In the genomic region with DNA sequence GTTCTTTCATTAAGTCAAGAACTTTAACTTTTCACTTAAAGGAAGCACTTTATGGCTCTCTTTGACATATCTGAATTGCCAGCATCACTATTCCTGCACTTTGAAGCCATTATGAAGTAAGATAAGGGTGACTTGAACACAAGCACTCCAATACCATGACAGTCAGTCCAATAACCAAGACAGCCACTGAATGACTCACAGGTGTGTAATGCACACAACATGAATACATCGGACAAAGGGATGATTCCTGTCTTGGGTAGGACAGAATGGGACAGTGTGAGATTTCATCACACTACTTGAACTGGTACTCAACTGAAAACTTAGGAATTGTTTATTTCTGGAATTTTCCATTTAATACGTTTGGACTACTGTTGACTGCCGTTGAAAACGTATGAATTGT, we compare ENCODE assay signal across 18 cellular contexts.
DNase-seq lines count a peak whose midpoint lies in the region; TF ChIP-seq lines count a peak whose summit lies in the region.
"Had no signal": no experiment of that assay in that cellular context is flagged by ENCODE, and none has a peak within 500 bp of the region (broad histone marks: within the 10 kb centered on the region; RNA-seq: fewer than 3 reads in every experiment).

No MANE protein-coding gene starts in this region.

- H3K27me3 Mint-ChIP-seq in MCF 10A (ENCODE audit: insufficient read depth, unreplicated experiment), result no peaks in the 10 kb centered on the region
- H3K27me3 Mint-ChIP-seq: CD8-positive, alpha-beta memory T cell had no signal

- TF ChIP-seq CTCF in MCF 10A (IDR thresholded peaks at IDR 0.05; ENCODE audit: unreplicated experiment), result no peak
- TF ChIP-seq CTCF in breast epithelium (IDR thresholded peaks at IDR 0.05), result no peak
- no peak for TF ChIP-seq CTCF in brain microvascular endothelial cell (IDR thresholded peaks at IDR 0.05; ENCODE audit: low read depth, low read length, missing control alignments)

- no TSS peak for BruUV-seq in MCF 10A (replicated peaks; lab: Mats Ljungman, UMichigan)

- peaks cover 37% of the 10 kb centered on the region for H3K4me1 Mint-ChIP-seq in MCF 10A (ENCODE audit: insufficient read depth, unreplicated experiment)
- H3K4me1 Mint-ChIP-seq: CD8-positive, alpha-beta memory T cell had no signal

- H3K36me3 Mint-ChIP-seq in MCF 10A (ENCODE audit: insufficient read depth, unreplicated experiment), result no peaks in the 10 kb centered on the region
- H3K36me3 Mint-ChIP-seq: CD8-positive, alpha-beta memory T cell had no signal

- no peak for TF ChIP-seq POLR2A in breast epithelium (IDR thresholded peaks at IDR 0.05)

- CTCF ChIA-PET in MCF 10A (lab: Yijun Ruan, JAX), result no interaction called here

- in situ Hi-C loops in brain microvascular endothelial cell (cut with HindIII; ENCODE audit: low pct_ligation_motif_present, low sequenced_read_pairs), result no loop called here

- no peaks in the 10 kb centered on the region for H3K4me1 ChIP-seq in breast epithelium

- H3K4me3 Mint-ChIP-seq in MCF 10A (ENCODE audit: unreplicated experiment), result no peak overlapping the region
- H3K4me3 Mint-ChIP-seq: CD8-positive, alpha-beta memory T cell had no signal

- DNase-seq in MCF 10A (ENCODE audit: unreplicated experiment), result peak; percentile 75
- no peak for DNase-seq in breast epithelium (ENCODE audit: low spot score in 2 of 2)
- peak; percentile 27 for DNase-seq in brain microvascular endothelial cell
- DNase-seq in kidney tubule cell (ENCODE audit: low spot score), result peak; percentile 29
- DNase-seq in stimulated activated CD4-positive, alpha-beta T cell treated with anti-CD3 and anti-CD28 coated beads, Interleukin-2, amount 100 ng/mL, for 24 hours, result no peak
- DNase-seq in SIG-M5 (lab: John Stamatoyannopoulos, UW), result no peak
- no peak for DNase-seq in medulla oblongata (ENCODE audit: extremely low spot score)
- DNase-seq in anterior cingulate cortex (lab: John Stamatoyannopoulos, UW), result no peak
- DNase-seq: 8988T; CD8-positive, alpha-beta memory T cell; DND-41; GF-D8; NCI-H1105 treated with DMSO at 0.1 percent for 48 hours; NCI-H1694 treated with DMSO at 0.1 percent for 48 hours; NCI-H2107; NCI-H2227 treated with DMSO at 0.1 percent for 48 hours; NCI-H524; SHP77 treated with DMSO at 0.1 percent for 48 hours had no signal

- intact Hi-C loops in MCF 10A (cut with micrococcal nuclease) (no loop called here), breast epithelium (cut with DNase I; ENCODE audit: low total_unique reads) (no loop called here)

- H3K27ac ChIP-seq in breast epithelium (no peak overlapping the region), brain microvascular endothelial cell (no peak overlapping the region)

- no peaks in the 10 kb centered on the region for H3K27me3 ChIP-seq in breast epithelium
- H3K27me3 ChIP-seq in brain microvascular endothelial cell (replicated peaks), result no peaks in the 10 kb centered on the region

- no peaks in the 10 kb centered on the region for H3K9me3 ChIP-seq in breast epithelium

- no peaks in the 10 kb centered on the region for H3K9me3 Mint-ChIP-seq in MCF 10A (ENCODE audit: unreplicated experiment)

- H3K4me3 ChIP-seq in breast epithelium (no peak overlapping the region), brain microvascular endothelial cell (ENCODE audit: low read depth, low read length) (no peak overlapping the region)

- no peaks in the 10 kb centered on the region for H3K36me3 ChIP-seq in breast epithelium
- no peaks in the 10 kb centered on the region for H3K36me3 ChIP-seq in brain microvascular endothelial cell (replicated peaks)

- no peak overlapping the region for H3K27ac Mint-ChIP-seq in MCF 10A (ENCODE audit: low read depth, unreplicated experiment)
- H3K27ac Mint-ChIP-seq: CD8-positive, alpha-beta memory T cell had no signal

- POLR2A ChIA-PET in MCF 10A (lab: Yijun Ruan, JAX), result interaction anchor here (0.9 to 1.0 kb wide), 2 partner anchors 17 to 285 kb away, joined by 3 to 5 read pairs; no protein-coding TSS in a partner anchor

Comparison
In these comparisons a context has a peak if more than half of its experiments do, and no peak if none do; other contexts are left out.
1. DNase-seq: peak in MCF 10A (single experiment), brain microvascular endothelial cell (single experiment) and kidney tubule cell (single experiment); none in breast epithelium (0 of 2), stimulated activated CD4-positive, alpha-beta T cell treated with anti-CD3 and anti-CD28 coated beads, Interleukin-2, amount 100 ng/mL, for 24 hours (0 of 2), SIG-M5 (single experiment), medulla oblongata (single experiment) and anterior cingulate cortex (0 of 58).